8 cellular contexts compared by ENCODE assay signal in the genomic region with DNA sequence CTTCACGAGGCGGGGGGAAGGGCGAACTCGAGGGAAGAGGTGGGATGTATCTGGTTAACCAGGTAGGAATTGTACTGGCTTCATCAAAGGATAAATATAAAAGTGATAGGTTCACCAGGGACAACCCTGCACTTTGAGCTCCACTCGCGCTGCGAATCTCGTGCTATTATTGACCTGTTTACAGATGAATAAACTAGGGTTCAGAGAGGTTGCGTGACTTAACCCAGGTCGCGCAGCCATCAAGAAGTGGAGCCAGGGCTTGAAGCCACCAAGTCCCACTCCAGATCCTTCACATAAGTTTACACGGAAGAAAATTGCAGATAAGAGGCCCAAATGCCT. TPM values are rescaled to one million over a fixed set of nuclear protein-coding genes. Genes with fewer than 3 reads are reported as not detected.
DNase-seq lines count a peak whose midpoint lies in the region; ATAC-seq lines count a peak whose summit lies in the region.

No MANE protein-coding gene starts in this region.

- no peaks in the 10 kb centered on the region for H3K9me3 Mint-ChIP-seq in T-helper 1 cell treated with Interleukin-12 subunit alpha and Interleukin-12 subunit beta and Interleukin-4 antibody, amounts not matched to agents 30 μg/mL and 1 μg/mL, for 36 hours
- no peaks in the 10 kb centered on the region for H3K9me3 Mint-ChIP-seq in activated naive CD8-positive, alpha-beta T cell (ENCODE audit: low read depth)
- no peaks in the 10 kb centered on the region for H3K9me3 Mint-ChIP-seq in immature natural killer cell
- H3K9me3 Mint-ChIP-seq in stimulated activated memory B cell treated with anti-CD40 and anti-IgM and Interleukin-4, amounts not matched to agents 10 μg/mL and 1 μg/mL and 100 μg/mL, for 72 hours: no peaks in the 10 kb centered on the region

- DNase-seq in T-helper 1 cell: no peak
- DNase-seq in immature natural killer cell: no peak
- no peak for DNase-seq in posterior vena cava (ENCODE audit: low spot score)
- no peak for DNase-seq in DMS153 (lab: John Stamatoyannopoulos, UW)

- peaks cover 8% of the 10 kb centered on the region for H3K36me3 Mint-ChIP-seq in T-helper 1 cell treated with Interleukin-12 subunit alpha and Interleukin-12 subunit beta and Interleukin-4 antibody, amounts not matched to agents 30 μg/mL and 1 μg/mL, for 36 hours (ENCODE audit: low read depth)
- no peaks in the 10 kb centered on the region for H3K36me3 Mint-ChIP-seq in activated naive CD8-positive, alpha-beta T cell
- no peaks in the 10 kb centered on the region for H3K36me3 Mint-ChIP-seq in immature natural killer cell
- H3K36me3 Mint-ChIP-seq in stimulated activated memory B cell treated with anti-CD40 and anti-IgM and Interleukin-4, amounts not matched to agents 10 μg/mL and 1 μg/mL and 100 μg/mL, for 72 hours: no peaks in the 10 kb centered on the region

- ATAC-seq in stimulated activated memory B cell treated with anti-CD40 and anti-IgM and Interleukin-4, amounts not matched to agents 10 μg/mL and 1 μg/mL and 100 μg/mL, for 72 hours: no peak
- ATAC-seq in HG03457 (IDR thresholded peaks at IDR 0.05; ENCODE audit: unreplicated experiment): no peak

- H3K4me1 Mint-ChIP-seq in T-helper 1 cell treated with Interleukin-12 subunit alpha and Interleukin-12 subunit beta and Interleukin-4 antibody, amounts not matched to agents 30 μg/mL and 1 μg/mL, for 36 hours (ENCODE audit: low read depth): peaks cover 24% of the 10 kb centered on the region
- H3K4me1 Mint-ChIP-seq in activated naive CD8-positive, alpha-beta T cell (ENCODE audit: low read depth): peaks cover 18% of the 10 kb centered on the region
- peaks cover 7 to 9% of the 10 kb centered on the region in 2 donors for H3K4me1 Mint-ChIP-seq in immature natural killer cell
- H3K4me1 Mint-ChIP-seq in stimulated activated memory B cell treated with anti-CD40 and anti-IgM and Interleukin-4, amounts not matched to agents 10 μg/mL and 1 μg/mL and 100 μg/mL, for 72 hours: peaks cover 25% of the 10 kb centered on the region

- peak overlapping the region; percentile 76 for H3K4me3 Mint-ChIP-seq in T-helper 1 cell treated with Interleukin-12 subunit alpha and Interleukin-12 subunit beta and Interleukin-4 antibody, amounts not matched to agents 30 μg/mL and 1 μg/mL, for 36 hours
- H3K4me3 Mint-ChIP-seq in activated naive CD8-positive, alpha-beta T cell: peak overlapping the region; percentile 71
- H3K4me3 Mint-ChIP-seq in immature natural killer cell: peak overlapping the region in 4 of 5 donors; percentile 6 to 34 (median 28)
- peak overlapping the region; percentile 82 for H3K4me3 Mint-ChIP-seq in stimulated activated memory B cell treated with anti-CD40 and anti-IgM and Interleukin-4, amounts not matched to agents 10 μg/mL and 1 μg/mL and 100 μg/mL, for 72 hours

- peaks cover 44% of the 10 kb centered on the region for H3K27me3 Mint-ChIP-seq in T-helper 1 cell treated with Interleukin-12 subunit alpha and Interleukin-12 subunit beta and Interleukin-4 antibody, amounts not matched to agents 30 μg/mL and 1 μg/mL, for 36 hours (ENCODE audit: low read depth)
- peaks cover 28% of the 10 kb centered on the region for H3K27me3 Mint-ChIP-seq in activated naive CD8-positive, alpha-beta T cell
- H3K27me3 Mint-ChIP-seq in immature natural killer cell (ENCODE audit: low read depth in 3 of 3): peaks cover 10 to 23% (median 17%) of the 10 kb centered on the region in 3 donors
- H3K27me3 Mint-ChIP-seq in stimulated activated memory B cell treated with anti-CD40 and anti-IgM and Interleukin-4, amounts not matched to agents 10 μg/mL and 1 μg/mL and 100 μg/mL, for 72 hours: peaks cover 78% of the 10 kb centered on the region

- intact Hi-C loops in posterior vena cava (cut with DNase I): loop anchor here in 1 of 2 donors (5.0 kb wide), 1 partner anchor 195 kb away; no protein-coding TSS in a partner anchor

- H3K27ac Mint-ChIP-seq in T-helper 1 cell treated with Interleukin-12 subunit alpha and Interleukin-12 subunit beta and Interleukin-4 antibody, amounts not matched to agents 30 μg/mL and 1 μg/mL, for 36 hours: peak overlapping the region; percentile 29
- H3K27ac Mint-ChIP-seq in activated naive CD8-positive, alpha-beta T cell: peak overlapping the region; percentile 92
- H3K27ac Mint-ChIP-seq in immature natural killer cell: no peak overlapping the region
- H3K27ac Mint-ChIP-seq in stimulated activated memory B cell treated with anti-CD40 and anti-IgM and Interleukin-4, amounts not matched to agents 10 μg/mL and 1 μg/mL and 100 μg/mL, for 72 hours: peak overlapping the region; percentile 94

RNA-seq across cellular contexts. Expression of a gene that starts 1.4 kb away (rescaled TPM):
- polyA plus RNA-seq in immature natural killer cell: 1 to 10 TPM in 2 of 3 donors, under 1 TPM in 1; 0.49 to 1.7 (median 1.2) TPM
- 10 to 100 TPM; 49.8 to 90.9 TPM for total RNA-seq in posterior vena cava

Comparison
In these comparisons a context has a peak if more than half of its experiments do, and no peak if none do; other contexts are left out.
1. H3K27ac Mint-ChIP-seq: peak in T-helper 1 cell treated with Interleukin-12 subunit alpha and Interleukin-12 subunit beta and Interleukin-4 antibody, amounts not matched to agents 30 μg/mL and 1 μg/mL, for 36 hours (single experiment), activated naive CD8-positive, alpha-beta T cell (single experiment) and stimulated activated memory B cell treated with anti-CD40 and anti-IgM and Interleukin-4, amounts not matched to agents 10 μg/mL and 1 μg/mL and 100 μg/mL, for 72 hours (single experiment); none in immature natural killer cell (0 of 6).
2. H3K4me3 Mint-ChIP-seq: peak in every context shown above with its lines; median percentile 82 in stimulated activated memory B cell treated with anti-CD40 and anti-IgM and Interleukin-4, amounts not matched to agents 10 μg/mL and 1 μg/mL and 100 μg/mL, for 72 hours; 76 in T-helper 1 cell treated with Interleukin-12 subunit alpha and Interleukin-12 subunit beta and Interleukin-4 antibody, amounts not matched to agents 30 μg/mL and 1 μg/mL, for 36 hours; 71 in activated naive CD8-positive, alpha-beta T cell; 28 in immature natural killer cell.